3 cellular contexts compared by ENCODE assay signal in genomic region chr7:38453826-38454225, GRCh38.
"Had no signal": no experiment of that assay in that cellular context is flagged by ENCODE, and none has a peak within 500 bp of the region (broad histone marks: within the 10 kb centered on the region; RNA-seq: fewer than 3 reads in every experiment).

No MANE protein-coding gene starts in this region.

- DNase-seq: H9, HCEC 1CT, KG1 had no signal
